8 cellular contexts compared by ENCODE assay signal in genomic region chr7:135558337-135558767, GRCh38. TPM values are rescaled to one million over a fixed set of nuclear protein-coding genes. Genes with fewer than 3 reads are reported as not detected.
DNase-seq lines count a peak whose midpoint lies in the region; ATAC-seq and TF ChIP-seq lines count a peak whose summit lies in the region.

No MANE protein-coding gene starts in this region.

- H3K4me2 ChIP-seq in OCI-LY7 (ENCODE audit: low read length): peak overlapping the region; percentile 96

- H3K27me3 Mint-ChIP-seq in natural killer cell (ENCODE audit: low read depth in 2 of 2): peaks cover 0 to 5% of the 10 kb centered on the region in 2 donors

- H3K4me1 Mint-ChIP-seq in natural killer cell: peaks cover 0 to 24% of the 10 kb centered on the region in 2 donors

- H3K9me3 Mint-ChIP-seq in natural killer cell: no peaks in the 10 kb centered on the region

- CTCF ChIA-PET in OCI-LY7 (lab: Charles Lee; ENCODE audit: unreplicated experiment): no interaction called here

- H3K9me2 ChIP-seq in OCI-LY7 (ENCODE audit: insufficient read depth, low read length): no peaks in the 10 kb centered on the region

- H3K4me1 ChIP-seq in HUES64 (ENCODE audit: insufficient read depth, low read length) (peaks cover 23% of the 10 kb centered on the region), OCI-LY7 (ENCODE audit: insufficient read depth, low read length, poor library complexity, severe bottlenecking) (peaks cover 41% of the 10 kb centered on the region), esophagus squamous epithelium (peaks cover 0 to 41% (median 9%) of the 10 kb centered on the region in 3 donors)

- peaks cover 56% of the 10 kb centered on the region for H3K79me2 ChIP-seq in OCI-LY7 (ENCODE audit: insufficient read depth, low read depth, low read length)

- no peak overlapping the region for H3K27ac Mint-ChIP-seq in natural killer cell

- peak; percentile 75 for ATAC-seq in GM21528 (IDR thresholded peaks at IDR 0.05; ENCODE audit: low FRiP score, unreplicated experiment)
- ATAC-seq in natural killer cell: peak; percentile 60 to 77 (median 63)
- ATAC-seq in stimulated activated naive CD8-positive, alpha-beta T cell treated with anti-CD3 and anti-CD28 coated beads, Interleukin-15, Interleukin-2, amounts not matched to agents 100 U/mL and 50 U/mL, for 24 hours: peak; percentile 66

- H3K27me3 ChIP-seq in HUES64 (ENCODE audit: insufficient read depth, low read length) (no peaks in the 10 kb centered on the region), esophagus squamous epithelium (no peaks in the 10 kb centered on the region)

- POLR2A ChIA-PET in OCI-LY7 (lab: Charles Lee): interaction anchor here (1.0 kb wide), 2 partner anchors 19 to 47 kb away, joined by 3 to 4 read pairs; no protein-coding TSS in a partner anchor

- under 1% methylated on average over 16 of the region's 16 CpGs for WGBS in HUES64
- 0 to 1% methylated on average over 15 to 16 of the region's 16 CpGs for WGBS in esophagus squamous epithelium, 2 donors

- H3K4me3 ChIP-seq in HUES64 (ENCODE audit: low read length) (peak overlapping the region; percentile 90), OCI-LY7 (ENCODE audit: low read depth, low read length, poor library complexity, severe bottlenecking) (peak overlapping the region; percentile 97), esophagus squamous epithelium (peak overlapping the region; percentile 68 to 73 (median 72))

- intact Hi-C loops in OCI-LY7 (cut with micrococcal nuclease; ENCODE audit: unreplicated experiment) (loop anchor here (1.0 to 5.0 kb wide), 3 partner anchors 46 to 911 kb away; partner anchors contain the start of gene BPGM), esophagus squamous epithelium (cut with DNase I) (loop anchor here (5.0 kb wide), 1 partner anchor 276 kb away; no protein-coding TSS in a partner anchor), natural killer cell (cut with micrococcal nuclease) (loop anchor here (1.0 to 10.0 kb wide), 3 partner anchors 104 to 277 kb away; partner anchors contain the start of gene STMP1)

- peak overlapping the region; percentile 98 for H3K9ac ChIP-seq in HUES64 (ENCODE audit: low read depth, low read length)

- no peak overlapping the region for H3K4me3 Mint-ChIP-seq in natural killer cell

- H3K36me3 Mint-ChIP-seq in natural killer cell: no peaks in the 10 kb centered on the region

- H2AFZ ChIP-seq in OCI-LY7 (ENCODE audit: low read length): peak overlapping the region; percentile 85; the same call in 1 of the 2 replicates

- H3K27ac ChIP-seq in HUES64 (ENCODE audit: low read depth, low read length) (peak overlapping the region; percentile 95), OCI-LY7 (ENCODE audit: low read depth, low read length, poor library complexity, severe bottlenecking) (peak overlapping the region; percentile 92), esophagus squamous epithelium (peak overlapping the region; percentile 95 to 96 (median 96))

- DNase-seq in DMS53 treated with DMSO at 0.1 percent for 48 hours (lab: John Stamatoyannopoulos, UW; ENCODE audit: unreplicated experiment) (peak; percentile 64), OCI-LY7 (ENCODE audit: low spot score) (peak; percentile 85), esophagus squamous epithelium (lab: John Stamatoyannopoulos, UW) (no peak), natural killer cell (peak; percentile 54)
- DNase-seq in activated T-cell treated with anti-CD3 and anti-CD28 coated beads, Interleukin-2, amount 50 U/mL, for 1 hour: peak; percentile 67
- DNase-seq in stimulated activated naive CD8-positive, alpha-beta T cell treated with anti-CD3 and anti-CD28 coated beads, Interleukin-15, Interleukin-2, amounts not matched to agents 100 U/mL and 50 U/mL, for 24 hours: peak; percentile 68

- TF ChIP-seq POLR2A in esophagus squamous epithelium (IDR thresholded peaks at IDR 0.05): no peak

- BruUV-seq in OCI-LY7 (replicated peaks; lab: Mats Ljungman, UMichigan): no TSS peak

- TF ChIP-seq CTCF in OCI-LY7 (conservative IDR thresholded peaks at IDR 0.05; ENCODE audit: low read length) (peak; percentile 89), esophagus squamous epithelium (IDR thresholded peaks at IDR 0.05) (peak; percentile 44 to 67 (median 48)), natural killer cell (IDR thresholded peaks at IDR 0.05) (peak; percentile 65)

- H4K20me1 ChIP-seq in OCI-LY7 (ENCODE audit: insufficient read depth, low read length): peaks cover 6% of the 10 kb centered on the region

- H3K9me3 ChIP-seq in HUES64 (ENCODE audit: insufficient read depth, low read depth, low read length): no peaks in the 10 kb centered on the region
- no peaks in the 10 kb centered on the region for H3K9me3 ChIP-seq in OCI-LY7 (ENCODE audit: low read length)
- H3K9me3 ChIP-seq in esophagus squamous epithelium: no peaks in the 10 kb centered on the region

- H3K36me3 ChIP-seq in HUES64 (ENCODE audit: insufficient read depth, low read length) (no peaks in the 10 kb centered on the region), OCI-LY7 (ENCODE audit: insufficient read depth, low read length) (peaks cover 33% of the 10 kb centered on the region), esophagus squamous epithelium (no peaks in the 10 kb centered on the region)

RNA-seq across cellular contexts. Expression of gene NUP205, which starts 0.6 kb away (rescaled TPM):
- polyA plus RNA-seq in HUES64 (2013, experiment 1 of 2): 97.9 TPM
- 106 TPM for polyA plus RNA-seq in HUES64 (2013, experiment 2 of 2)
- 98.1 and 115 TPM in 2 replicates for total RNA-seq in OCI-LY7 (2014; rRNA removed; shearing (Covaris generic))
- total RNA-seq in OCI-LY7 (2022) (132 and 138 TPM in 2 replicates), esophagus squamous epithelium (10 to 100 TPM; 33.8 to 60.5 (median 48.1) TPM), natural killer cell (10 to 100 TPM; 45.6 to 55.1 (median 53.7) TPM)

RNA-seq across cellular contexts. Expression of gene CNOT4, which starts 48.5 kb away (rescaled TPM):
- 13.6 TPM for polyA plus RNA-seq in HUES64 (2013, experiment 1 of 2)
- polyA plus RNA-seq in HUES64 (2013, experiment 2 of 2): 14.1 TPM
- 18.7 and 21.8 TPM in 2 replicates for total RNA-seq in OCI-LY7 (2014; rRNA removed; shearing (Covaris generic))
- total RNA-seq in OCI-LY7 (2022) (21.9 and 23.7 TPM in 2 replicates), esophagus squamous epithelium (10 to 100 TPM in 3 of 4 donors, 1 to 10 TPM in 1; 7.3 to 20.0 (median 14.0) TPM), natural killer cell (10 to 100 TPM; 40.6 to 47.1 (median 40.7) TPM)
